Comparison of ENCODE assay signal across 8 cellular contexts in the genomic region with DNA sequence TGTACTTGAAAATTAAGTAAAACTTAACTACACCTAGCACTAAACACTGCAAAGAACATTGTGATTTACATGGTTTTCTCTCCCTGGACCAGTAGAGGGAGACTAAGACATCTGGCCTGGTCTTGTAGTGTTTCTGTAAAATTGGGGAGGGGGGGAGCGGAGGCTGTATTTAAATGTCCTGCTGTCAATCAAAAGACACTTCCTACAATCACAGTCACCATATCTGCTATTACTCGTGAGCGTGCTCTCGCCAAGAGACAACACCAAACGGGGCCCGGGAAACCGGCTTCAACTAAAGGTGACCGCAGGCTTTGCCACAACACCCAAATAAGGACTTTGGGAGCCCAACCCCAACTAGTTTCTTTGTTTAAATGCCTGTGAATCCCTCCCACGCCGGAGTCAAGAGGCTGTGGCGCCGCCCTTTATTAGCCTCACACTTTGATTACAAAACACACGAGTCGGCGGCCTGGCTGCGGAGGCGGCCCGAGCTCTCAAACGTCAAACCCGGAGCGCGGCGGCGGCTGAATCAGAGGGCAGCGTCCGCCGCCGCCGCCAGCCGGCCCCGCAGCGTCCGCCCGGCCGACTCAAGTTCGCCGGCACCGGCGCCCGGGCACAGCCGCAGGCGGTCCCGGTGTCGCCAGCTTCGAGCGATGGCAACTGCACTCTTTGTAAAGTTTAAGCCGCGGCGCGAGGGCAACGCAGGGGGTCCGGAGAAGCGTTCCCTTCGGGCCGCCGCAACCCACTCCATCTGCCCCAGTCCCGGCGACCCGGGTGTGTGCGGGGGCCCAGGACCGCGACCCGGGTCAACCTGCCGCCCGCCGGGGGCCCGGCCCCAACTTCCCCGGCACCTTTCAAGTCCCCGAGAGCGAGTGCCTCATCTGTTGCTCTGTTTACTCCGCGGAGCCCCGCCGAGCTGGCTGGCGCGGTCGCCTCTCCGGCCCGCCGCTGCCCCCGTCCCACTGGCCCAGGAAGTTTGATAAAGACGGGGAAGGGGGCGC. TPM values are rescaled to one million over a fixed set of nuclear protein-coding genes. Genes with fewer than 3 reads are reported as not detected.
DNase-seq lines count a peak whose midpoint lies in the region; ATAC-seq and TF ChIP-seq lines count a peak whose summit lies in the region.

No MANE protein-coding gene starts in this region.

- H3K4me1 ChIP-seq in spleen: peaks cover 10 to 62% (median 31%) of the 10 kb centered on the region in 6 donors

- ATAC-seq in GM18907 (IDR thresholded peaks at IDR 0.05; ENCODE audit: unreplicated experiment) (peak; percentile 61), HG03280 (IDR thresholded peaks at IDR 0.05; ENCODE audit: unreplicated experiment) (peak; percentile 51)

- peaks cover 0 to 4% (median 0%) of the 10 kb centered on the region in 8 donors for H3K9me3 ChIP-seq in spleen

- H3K27ac ChIP-seq in spleen: peak overlapping the region; percentile 85 to 100 (median 98)

- TF ChIP-seq CTCF in spleen (IDR thresholded peaks at IDR 0.05 in 8 of 11, conservative IDR thresholded peaks at IDR 0.05 in 3 of 11): peak; percentile 52 to 90 (median 79)

- H3K36me3 ChIP-seq in spleen: no peaks in the 10 kb centered on the region

- WGBS in spleen, 5 donors: 0 to 2% (median 0%) methylated on average over 21 to 83 of the region's 83 CpGs

- peak; percentile 77 to 96 (median 82) for TF ChIP-seq POLR2A in spleen (IDR thresholded peaks at IDR 0.05)

- peak overlapping the region; percentile 48 to 91 (median 70) for H3K4me3 ChIP-seq in spleen

- intact Hi-C loops in spleen (cut with DNase I; ENCODE audit: low total_unique reads): loop anchor here (5.0 kb wide), 1 partner anchor 57 kb away; no protein-coding TSS in a partner anchor

- DNase-seq in AG08396 (ENCODE audit: low spot score) (peak; percentile 85), NCI-H345 (lab: John Stamatoyannopoulos, UW) (peak; percentile 96), iris pigment epithelial cell (ENCODE audit: low read depth) (peak; percentile 96), spleen (peak; percentile 97)
- DNase-seq in activated CD4-positive, CD25-positive, alpha-beta regulatory T cell (lab: John Stamatoyannopoulos, UW): peak; percentile 69 to 83 (median 70)
- peak; percentile 96 for DNase-seq in central memory CD4-positive, alpha-beta T cell

- H3K27me3 ChIP-seq in spleen (replicated peaks in 1 of 7): no peaks in the 10 kb centered on the region

RNA-seq across cellular contexts. Expression of a gene that starts 1.3 kb away (rescaled TPM):
- 10 to 100 TPM; 21.4 to 41.5 (median 25.5) TPM for total RNA-seq in spleen
- 1 to 10 TPM; 2.5 to 3.7 (median 2.7) TPM for polyA plus RNA-seq in spleen

Comparison
In these comparisons a context has a peak if more than half of its experiments do, and no peak if none do; other contexts are left out.
1. Peak in every context shown above with its lines: DNase-seq, ATAC-seq, H3K4me3 ChIP-seq and H3K27ac ChIP-seq.